15 cellular contexts compared by ENCODE assay signal in genomic region chr10:11097686-11098085, GRCh38.
A peak's percentile ranks its signal among the peaks of the same experiment; 100 is the strongest.
DNase-seq lines count a peak whose midpoint lies in the region; ATAC-seq, FAIRE-seq and TF ChIP-seq lines count a peak whose summit lies in the region.
"Had no signal": no experiment of that assay in that cellular context is flagged by ENCODE, and none has a peak within 500 bp of the region (broad histone marks: within the 10 kb centered on the region; RNA-seq: fewer than 3 reads in every experiment).

No MANE protein-coding gene starts in this region.

- no peak for TF ChIP-seq CTCF in brain microvascular endothelial cell (IDR thresholded peaks at IDR 0.05; ENCODE audit: low read depth, low read length, missing control alignments)

- no peaks in the 10 kb centered on the region for H3K36me3 ChIP-seq in brain microvascular endothelial cell (replicated peaks)
- no peaks in the 10 kb centered on the region for H3K36me3 ChIP-seq in effector memory CD4-positive, alpha-beta T cell (ENCODE audit: control insufficient read depth, insufficient read depth, low read length)

- no peaks in the 10 kb centered on the region for H3K4me1 ChIP-seq in effector memory CD4-positive, alpha-beta T cell (ENCODE audit: control insufficient read depth, insufficient read depth, low read length, poor library complexity, severe bottlenecking)

- no peak for TF ChIP-seq POLR2A in GM12891 (IDR thresholded peaks at IDR 0.05; ENCODE audit: low read depth, low read length)

- in situ Hi-C loops in brain microvascular endothelial cell (cut with HindIII; ENCODE audit: low pct_ligation_motif_present, low sequenced_read_pairs) = no loop called here

- no peak overlapping the region for H3K27ac ChIP-seq in brain microvascular endothelial cell
- H3K27ac ChIP-seq in effector memory CD4-positive, alpha-beta T cell (ENCODE audit: insufficient read depth, low read length, poor library complexity, severe bottlenecking) = no peak overlapping the region

- FAIRE-seq in GM12891 (lab: Jason Lieb, UNC) = peak; percentile 20
- FAIRE-seq: G401.6, K562, keratinocyte had no signal

- DNase-seq in GM12891 (ENCODE audit: insufficient read length, low spot score) (no peak), NCI-H2196 treated with DMSO at 0.1 percent for 48 hours (lab: John Stamatoyannopoulos, UW; ENCODE audit: unreplicated experiment) (no peak), brain microvascular endothelial cell (no peak), DMS79 treated with DMSO at 0.1 percent for 48 hours (lab: John Stamatoyannopoulos, UW) (no peak)
- DNase-seq in effector memory CD4-positive, alpha-beta T cell = no peak
- DNase-seq: C1 segment of cervical spinal cord, endodermal cell, NCI-H1694 treated with DMSO at 0.1 percent for 48 hours, right cardiac atrium had no signal

- H3K9me3 ChIP-seq in effector memory CD4-positive, alpha-beta T cell (ENCODE audit: control insufficient read depth, low read length) = no peaks in the 10 kb centered on the region

- H3K27me3 ChIP-seq in brain microvascular endothelial cell (replicated peaks) = no peaks in the 10 kb centered on the region
- H3K27me3 ChIP-seq in effector memory CD4-positive, alpha-beta T cell (replicated peaks; ENCODE audit: control insufficient read depth, insufficient read depth, low read length, poor library complexity, severe bottlenecking) = no peaks in the 10 kb centered on the region

- no peak overlapping the region for H3K4me3 ChIP-seq in brain microvascular endothelial cell (ENCODE audit: low read depth, low read length)
- H3K4me3 ChIP-seq in effector memory CD4-positive, alpha-beta T cell (ENCODE audit: insufficient read depth, low read depth, low read length, poor library complexity, severe bottlenecking) = no peak overlapping the region
- H3K4me3 ChIP-seq: K562 had no signal

- ATAC-seq in GM18867 (IDR thresholded peaks at IDR 0.05; ENCODE audit: unreplicated experiment) = peak; percentile 44
- peak; percentile 85 for ATAC-seq in GM21825 (IDR thresholded peaks at IDR 0.05; ENCODE audit: unreplicated experiment)
- peak; percentile 75 for ATAC-seq in HG03439 (IDR thresholded peaks at IDR 0.05; ENCODE audit: unreplicated experiment)
- ATAC-seq: K562 had no signal

TF ChIP-seq in GM12891, 5 proteins besides CTCF, POLR2A, EP300 and RAD21:
- TF ChIP-seq POU2F2 (IDR thresholded peaks at IDR 0.05; ENCODE audit: low read depth, low read length) (no peak), POLR2AphosphoS5 (IDR thresholded peaks at IDR 0.05; ENCODE audit: low read depth, low read length) (no peak), SPI1 (IDR thresholded peaks at IDR 0.05; ENCODE audit: low read depth, low read length) (no peak), PAX5 (IDR thresholded peaks at IDR 0.05; ENCODE audit: insufficient read depth, low read length, severe bottlenecking) (no peak), TAF1 (IDR thresholded peaks at IDR 0.05; ENCODE audit: low read depth, low read length) (no peak)
TF ChIP-seq in GM12891: peak in this region for 0.
